In the genomic region with DNA sequence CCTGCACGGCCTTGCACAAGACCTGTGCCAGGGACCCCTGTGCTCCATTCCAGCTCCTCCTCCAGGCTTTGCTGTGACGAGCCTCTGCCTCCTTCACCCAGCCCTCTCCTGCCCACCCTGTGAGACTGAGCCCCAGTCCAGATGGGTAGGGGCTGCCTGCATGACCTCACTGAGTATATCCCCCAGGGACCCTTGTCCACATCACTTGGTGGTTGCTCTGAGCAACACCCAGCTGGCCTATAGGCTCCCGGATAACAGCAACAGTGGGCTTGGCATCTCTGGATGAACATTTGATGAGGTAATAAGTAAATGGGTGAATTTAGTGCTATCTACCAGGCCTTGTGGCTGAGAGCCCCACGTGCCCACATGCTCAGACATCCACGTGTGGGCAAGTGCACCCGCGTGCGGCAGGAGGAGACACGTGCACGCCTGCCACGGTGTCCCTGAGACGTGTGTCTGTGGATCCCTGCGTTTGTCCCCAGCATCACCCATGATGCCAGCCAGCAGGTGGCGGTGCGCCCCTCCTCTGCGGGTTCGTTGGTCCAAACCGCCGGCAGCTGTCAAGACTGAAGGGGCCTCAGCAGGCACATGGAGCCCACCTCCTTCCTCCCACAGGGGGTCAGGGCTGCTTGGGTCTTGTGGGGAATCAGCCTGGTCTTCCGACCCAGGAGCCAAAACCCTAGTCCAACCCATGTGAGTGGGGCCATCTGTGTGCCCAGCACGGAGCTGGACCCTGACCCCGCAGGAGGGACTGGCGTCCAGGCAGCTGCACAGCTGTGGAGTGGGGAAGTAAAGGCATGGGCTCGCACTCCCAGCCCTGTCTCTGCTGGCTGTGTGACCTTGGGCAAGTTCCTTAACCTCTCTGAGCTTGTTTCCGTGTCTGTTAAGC, we compare ENCODE assay signal across 8 cellular contexts. TPM values are rescaled to one million over a fixed set of nuclear protein-coding genes. Genes with fewer than 3 reads are reported as not detected.
A peak's percentile ranks its signal among the peaks of the same experiment; 100 is the strongest.
DNase-seq lines count a peak whose midpoint lies in the region; ATAC-seq and TF ChIP-seq lines count a peak whose summit lies in the region.

No MANE protein-coding gene starts in this region.

- intact Hi-C loops in gastrocnemius medialis (cut with DNase I; ENCODE audit: low total_unique reads), result loop anchor here (1.0 kb wide), 3 partner anchors 32 to 159 kb away; no protein-coding TSS in a partner anchor

- in situ Hi-C loops in gastrocnemius medialis (cut with MboI; ENCODE audit: low sequenced_read_pairs in 4 of 4), result loop anchor here (5.0 kb wide), 2 partner anchors 121 to 126 kb away; partner anchors contain the start of gene PIM1 (in 3 of the 4)

- no peaks in the 10 kb centered on the region for H3K27me3 ChIP-seq in gastrocnemius medialis

- peak; percentile 95 to 98 (median 97) for TF ChIP-seq CTCF in gastrocnemius medialis (IDR thresholded peaks at IDR 0.05 in 4 of 5, conservative IDR thresholded peaks at IDR 0.05 in 1 of 5)

- H3K36me3 ChIP-seq in gastrocnemius medialis, result no peaks in the 10 kb centered on the region

- peak overlapping the region in 1 of 4 donors; percentile 13 for H3K27ac ChIP-seq in gastrocnemius medialis

- peaks cover 6 to 10% of the 10 kb centered on the region in 2 donors for H3K4me1 ChIP-seq in gastrocnemius medialis

- no peak overlapping the region for H3K4me3 ChIP-seq in gastrocnemius medialis

- no peak for TF ChIP-seq POLR2A in gastrocnemius medialis (IDR thresholded peaks at IDR 0.05)

- peak; percentile 48 for ATAC-seq in GM19455 (IDR thresholded peaks at IDR 0.05; ENCODE audit: unreplicated experiment)
- peak; percentile 87 to 91 for ATAC-seq in gastrocnemius medialis
- ATAC-seq in HG03457 (IDR thresholded peaks at IDR 0.05; ENCODE audit: unreplicated experiment), result no peak

- H3K9me3 ChIP-seq in gastrocnemius medialis, result no peaks in the 10 kb centered on the region

- DNase-seq in AG08396 (ENCODE audit: low spot score) (peak; percentile 80), NCI-H2081 treated with DMSO at 0.1 percent for 48 hours (lab: John Stamatoyannopoulos, UW) (peak; percentile 45), T-helper 9 cell (peak; percentile 87), amygdala (lab: John Stamatoyannopoulos, UW) (peak in 55 of 56 donors; percentile 32 to 96 (median 80)), hepatic stellate cell (ENCODE audit: low spot score) (peak; percentile 87), gastrocnemius medialis (peak; percentile 85 to 87)

RNA-seq across cellular contexts. Expression of gene FGD2, which starts 45.9 kb away (rescaled TPM):
- total RNA-seq in gastrocnemius medialis, result 1 to 10 TPM in 3 of 4 donors, under 1 TPM in 1; 0.39 to 6.2 (median 5.0) TPM
